Comparison of ENCODE assay signal across 13 cellular contexts in the genomic region with DNA sequence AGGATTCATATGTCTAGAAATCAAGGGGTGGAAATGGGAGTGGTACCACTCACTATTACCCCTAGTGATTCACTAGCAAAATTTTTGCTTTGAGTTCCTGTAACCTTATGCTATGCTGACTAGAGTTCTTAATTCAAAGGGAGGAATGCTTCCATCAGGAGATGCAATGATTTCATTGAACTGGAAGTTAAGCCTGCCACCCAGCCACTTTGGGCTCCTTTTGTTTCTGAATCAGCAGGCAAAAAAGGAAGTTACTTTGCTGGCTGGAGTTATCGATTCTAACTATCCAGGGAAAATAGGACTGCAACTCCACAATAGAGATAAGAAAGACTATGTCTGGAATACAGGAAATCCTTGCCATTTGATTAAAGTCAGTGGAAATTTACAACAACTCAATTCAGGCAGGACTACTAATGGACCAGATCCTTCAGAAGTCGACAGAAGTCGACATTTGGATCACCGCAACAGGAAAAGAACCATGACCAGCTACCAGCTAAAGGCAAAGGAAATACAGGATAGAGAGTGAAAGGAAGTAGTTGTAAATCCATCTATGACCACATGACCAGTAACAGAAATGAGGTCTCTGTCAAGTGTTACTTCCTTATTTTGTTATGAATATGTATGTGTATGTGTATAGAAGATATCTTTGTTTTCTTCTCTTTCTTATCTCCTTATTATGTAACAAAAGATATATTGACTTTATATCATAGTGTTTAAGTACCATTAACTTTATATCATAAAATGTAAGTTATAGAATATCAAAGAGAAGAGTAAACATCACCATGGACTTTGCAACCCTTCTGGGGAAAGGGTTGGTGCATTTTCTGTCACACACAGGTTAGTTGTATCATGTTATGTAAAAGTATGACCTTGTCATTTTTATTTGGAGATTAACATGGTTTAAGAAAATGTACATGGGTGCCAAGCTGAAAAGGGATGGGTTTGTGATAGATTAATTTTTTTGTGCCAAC.
DNase-seq lines count a peak whose midpoint lies in the region; ATAC-seq, FAIRE-seq and TF ChIP-seq lines count a peak whose summit lies in the region.
"Had no signal": no experiment of that assay in that cellular context is flagged by ENCODE, and none has a peak within 500 bp of the region (broad histone marks: within the 10 kb centered on the region; RNA-seq: fewer than 3 reads in every experiment).

No MANE protein-coding gene starts in this region.

- intact Hi-C loops in kidney (cut with DNase I): no loop called here

- H3K9ac ChIP-seq in kidney (ENCODE audit: low read length in 2 of 2): no peak overlapping the region

- ATAC-seq in GM18511 (IDR thresholded peaks at IDR 0.05; ENCODE audit: unreplicated experiment): peak; percentile 73
- peak; percentile 72 for ATAC-seq in HG03103 (IDR thresholded peaks at IDR 0.05; ENCODE audit: low read depth, unreplicated experiment)
- peak; percentile 74 for ATAC-seq in SK-N-SH treated with all-trans-retinoic acid at 6 μM for 48 hours
- no peak for ATAC-seq in activated CD4-positive, CD25-positive, alpha-beta regulatory T cell treated with anti-CD3 and anti-CD28 coated beads, Interleukin-2, amount 50 U/mL, for 24 hours

- peak; percentile 6 for FAIRE-seq in kidney (lab: Jason Lieb, UNC)
- FAIRE-seq: RCC 7860 had no signal

- H3K36me3 ChIP-seq in kidney (ENCODE audit: control insufficient read depth in 1 of 2, insufficient read depth in 2 of 2, low read length in 2 of 2): no peaks in the 10 kb centered on the region

- no peak for TF ChIP-seq CTCF in kidney (IDR thresholded peaks at IDR 0.05; ENCODE audit: borderline replicate concordance, extremely low read depth, insufficient read depth)

- peaks cover 0 to 4% of the 10 kb centered on the region in 2 donors for H3K9me3 ChIP-seq in kidney (ENCODE audit: control insufficient read depth in 1 of 2, low read length in 2 of 2)

- H3K27ac ChIP-seq in kidney (ENCODE audit: low read depth in 2 of 2, low read length in 2 of 2): no peak overlapping the region
- H3K27ac ChIP-seq: C4-2B had no signal

- no peak for DNase-seq in kidney
- no peak for DNase-seq in kidney tubule cell (ENCODE audit: low spot score)
- no peak for DNase-seq in activated CD8-positive, alpha-beta memory T cell treated with anti-CD3 and anti-CD28 coated beads, Interleukin-2, amount 50 U/mL, for 48 hours
- DNase-seq in DMS79 treated with DMSO at 0.1 percent for 48 hours (lab: John Stamatoyannopoulos, UW): no peak
- DNase-seq: activated CD4-positive, CD25-positive, alpha-beta regulatory T cell treated with anti-CD3 and anti-CD28 coated beads, Interleukin-2, amount 50 U/mL, for 72 hours; NCI-H187; stimulated activated CD4-positive, alpha-beta T cell treated with anti-CD3 and anti-CD28 coated beads, Interleukin-2, amount 100 ng/mL, for 24 hours had no signal

- H3K4me3 ChIP-seq in kidney (ENCODE audit: low read length in 2 of 2): no peak overlapping the region

- peaks cover 0 to under 1% of the 10 kb centered on the region in 2 donors for H3K4me1 ChIP-seq in kidney (ENCODE audit: control insufficient read depth in 1 of 2, insufficient read depth in 1 of 2, low read depth in 1 of 2, low read length in 2 of 2)

TF ChIP-seq in SK-N-SH treated with all-trans-retinoic acid at 6 μM for 48 hours, 23 proteins besides CTCF, POLR2A, EP300 and RAD21:
- TF ChIP-seq ESRRG (CRISPR knock-in tag; IDR thresholded peaks at IDR 0.05): no peak
- no peak for TF ChIP-seq ZNF70 (CRISPR knock-in tag; IDR thresholded peaks at IDR 0.05)
- TF ChIP-seq PPARA (CRISPR knock-in tag; IDR thresholded peaks at IDR 0.05; ENCODE audit: borderline replicate concordance): no peak
- no peak for TF ChIP-seq ZFP30 (CRISPR knock-in tag; IDR thresholded peaks at IDR 0.05)
- no peak for TF ChIP-seq TOX (CRISPR knock-in tag; IDR thresholded peaks at IDR 0.05; ENCODE audit: borderline replicate concordance)
- no peak for TF ChIP-seq SNAI2 (CRISPR knock-in tag; IDR thresholded peaks at IDR 0.05)
- TF ChIP-seq BACH2 (CRISPR knock-in tag; IDR thresholded peaks at IDR 0.05; ENCODE audit: borderline replicate concordance): no peak
- no peak for TF ChIP-seq RARB (CRISPR knock-in tag; IDR thresholded peaks at IDR 0.05)
- TF ChIP-seq, protein P1, sequence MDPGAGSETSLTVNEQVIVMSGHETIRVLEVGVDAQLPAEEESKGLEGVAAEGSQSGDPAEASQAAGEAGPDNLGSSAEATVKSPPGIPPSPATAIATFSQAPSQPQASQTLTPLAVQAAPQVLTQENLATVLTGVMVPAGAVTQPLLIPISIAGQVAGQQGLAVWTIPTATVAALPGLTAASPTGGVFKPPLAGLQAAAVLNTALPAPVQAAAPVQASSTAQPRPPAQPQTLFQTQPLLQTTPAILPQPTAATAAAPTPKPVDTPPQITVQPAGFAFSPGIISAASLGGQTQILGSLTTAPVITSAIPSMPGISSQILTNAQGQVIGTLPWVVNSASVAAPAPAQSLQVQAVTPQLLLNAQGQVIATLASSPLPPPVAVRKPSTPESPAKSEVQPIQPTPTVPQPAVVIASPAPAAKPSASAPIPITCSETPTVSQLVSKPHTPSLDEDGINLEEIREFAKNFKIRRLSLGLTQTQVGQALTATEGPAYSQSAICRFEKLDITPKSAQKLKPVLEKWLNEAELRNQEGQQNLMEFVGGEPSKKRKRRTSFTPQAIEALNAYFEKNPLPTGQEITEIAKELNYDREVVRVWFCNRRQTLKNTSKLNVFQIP (CRISPR knock-in tag; IDR thresholded peaks at IDR 0.05; ENCODE audit: borderline replicate concordance, low read depth): no peak

Comparison
In these comparisons a context has a peak if more than half of its experiments do, and no peak if none do; other contexts are left out.
1. ATAC-seq: peak in GM18511 (single experiment), HG03103 (single experiment) and SK-N-SH treated with all-trans-retinoic acid at 6 μM for 48 hours (single experiment); none in activated CD4-positive, CD25-positive, alpha-beta regulatory T cell treated with anti-CD3 and anti-CD28 coated beads, Interleukin-2, amount 50 U/mL, for 24 hours (0 of 2).